ENCODE assay signal across 8 cellular contexts in the genomic region with DNA sequence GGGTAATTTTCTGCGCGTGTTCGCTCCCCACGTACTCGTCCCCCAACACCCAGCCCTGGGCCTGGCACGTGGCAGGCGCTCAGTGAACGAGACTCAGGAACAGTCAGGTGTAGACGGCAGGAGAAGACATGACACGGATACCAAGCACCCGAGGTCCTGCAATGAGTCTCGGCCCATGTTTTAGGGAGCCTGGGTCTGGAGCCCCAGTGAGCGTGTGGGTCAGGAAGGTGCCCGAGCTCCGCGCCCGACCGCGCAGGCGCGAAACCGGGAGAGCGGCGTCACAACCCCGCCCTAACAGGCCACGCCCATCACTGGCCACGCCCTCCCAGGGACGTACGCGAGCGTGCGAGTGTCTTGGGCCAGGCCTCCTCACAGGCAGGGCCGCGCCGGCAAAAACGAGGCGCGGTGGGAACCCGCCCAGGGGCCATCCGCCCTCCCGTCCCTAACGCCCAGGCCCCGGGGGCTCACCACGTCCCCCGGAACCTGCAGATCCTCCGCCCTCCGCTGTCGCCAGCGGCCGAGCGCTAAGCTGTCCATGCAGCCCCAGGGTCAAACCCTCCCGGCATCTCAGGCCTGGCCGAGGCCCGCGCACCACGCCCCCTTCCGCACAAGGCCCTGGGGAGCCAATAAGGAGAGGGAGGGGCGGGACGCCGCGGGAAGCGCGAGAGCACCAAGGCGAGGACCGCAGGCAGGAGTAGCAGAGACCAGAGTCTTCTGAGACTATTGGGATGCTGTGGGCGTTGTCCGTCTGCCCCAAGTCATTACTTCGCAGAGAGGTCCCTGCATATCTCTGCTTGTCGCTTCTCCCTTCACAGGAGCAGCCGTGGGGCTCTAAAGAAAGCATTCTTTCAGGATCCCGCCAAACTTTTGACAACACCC. TPM values are rescaled to one million over a fixed set of nuclear protein-coding genes. Genes with fewer than 3 reads are reported as not detected.
DNase-seq lines count a peak whose midpoint lies in the region; ATAC-seq, FAIRE-seq and TF ChIP-seq lines count a peak whose summit lies in the region.

A gene (minus strand): TSS at position 595 of the 879 bp plus-strand sequence. CDS start 58 bp downstream, at position 537.

- DNase-seq in NCI-H1694 (lab: John Stamatoyannopoulos, UW) (peak; percentile 64), left ventricle myocardium superior (peak; percentile 99), psoas muscle (peak; percentile 98 to 99), urothelium cell line (ENCODE audit: low spot score) (peak; percentile 90)

- H3K4me1 Mint-ChIP-seq in T-helper 1 cell treated with Interleukin-12 subunit alpha and Interleukin-12 subunit beta and Interleukin-4 antibody, amounts not matched to agents 30 μg/mL and 1 μg/mL, for 36 hours (ENCODE audit: low read depth), result peaks cover 43% of the 10 kb centered on the region

- H3K36me3 Mint-ChIP-seq in T-helper 1 cell treated with Interleukin-12 subunit alpha and Interleukin-12 subunit beta and Interleukin-4 antibody, amounts not matched to agents 30 μg/mL and 1 μg/mL, for 36 hours (ENCODE audit: low read depth), result peaks cover 8% of the 10 kb centered on the region

- H3K9me3 ChIP-seq in psoas muscle, result no peaks in the 10 kb centered on the region

- H3K27ac Mint-ChIP-seq in T-helper 1 cell treated with Interleukin-12 subunit alpha and Interleukin-12 subunit beta and Interleukin-4 antibody, amounts not matched to agents 30 μg/mL and 1 μg/mL, for 36 hours, result peak within 1 kb of the TSS; percentile 96

- peaks cover 0 to 5% of the 10 kb centered on the region in 2 donors for H3K36me3 ChIP-seq in psoas muscle (ENCODE audit: insufficient read depth in 1 of 2, low read depth in 1 of 2)

- H3K4me3 ChIP-seq in psoas muscle, result peak within 1 kb of the TSS; percentile 74

- H3K4me3 Mint-ChIP-seq in T-helper 1 cell treated with Interleukin-12 subunit alpha and Interleukin-12 subunit beta and Interleukin-4 antibody, amounts not matched to agents 30 μg/mL and 1 μg/mL, for 36 hours, result peak within 1 kb of the TSS; percentile 92

- no peak for FAIRE-seq in urothelium cell line (lab: Jason Lieb, UNC)

- H3K27me3 ChIP-seq in psoas muscle (ENCODE audit: insufficient read depth in 3 of 3, low read length in 2 of 3), result no peaks in the 10 kb centered on the region

- intact Hi-C loops in left ventricle myocardium superior (cut with micrococcal nuclease), result loop anchor here (2.0 kb wide), 1 partner anchor 26 kb away; a partner anchor contains a TSS
- intact Hi-C loops in psoas muscle (cut with DNase I), result loop anchor here (1.0 to 2.0 kb wide), 2 partner anchors 24 to 25 kb away; no protein-coding TSS in a partner anchor

- peak within 1 kb of the TSS; percentile 91 for H3K27ac ChIP-seq in angular gyrus (ENCODE audit: low read depth, low read length)
- H3K27ac ChIP-seq in psoas muscle, result peak within 1 kb of the TSS; percentile 91

- TF ChIP-seq CTCF in psoas muscle (IDR thresholded peaks at IDR 0.05), result no peak

- H3K27me3 Mint-ChIP-seq in T-helper 1 cell treated with Interleukin-12 subunit alpha and Interleukin-12 subunit beta and Interleukin-4 antibody, amounts not matched to agents 30 μg/mL and 1 μg/mL, for 36 hours (ENCODE audit: low read depth), result no peaks in the 10 kb centered on the region

- WGBS in psoas muscle, 3 donors, result 0 to 1% (median 0%) methylated on average over 64 to 71 of the region's 71 CpGs

- H3K4me1 ChIP-seq in psoas muscle, result peaks cover 24% of the 10 kb centered on the region

- ATAC-seq in GM18498 (IDR thresholded peaks at IDR 0.05; ENCODE audit: unreplicated experiment), result peak; percentile 85
- ATAC-seq in HG02885 (IDR thresholded peaks at IDR 0.05; ENCODE audit: poor library complexity, unreplicated experiment), result peak; percentile 82
- ATAC-seq in left ventricle myocardium superior, result peak; percentile 95
- ATAC-seq in psoas muscle, result peak; percentile 94 to 96 (median 96)

- H3K9me3 Mint-ChIP-seq in T-helper 1 cell treated with Interleukin-12 subunit alpha and Interleukin-12 subunit beta and Interleukin-4 antibody, amounts not matched to agents 30 μg/mL and 1 μg/mL, for 36 hours, result no peaks in the 10 kb centered on the region

RNA-seq across cellular contexts. Expression of the gene that starts here (rescaled TPM):
- total RNA-seq in left ventricle myocardium superior, result 1.3 TPM
- 1 to 10 TPM; 4.1 to 5.1 (median 4.9) TPM for total RNA-seq in psoas muscle
- polyA plus RNA-seq in psoas muscle, result 1 to 10 TPM; 3.3 to 4.9 (median 4.1) TPM

Comparison
In these comparisons a context has a peak if more than half of its experiments do, and no peak if none do; other contexts are left out.
1. Peak in every context shown above with its lines: DNase-seq, ATAC-seq, H3K4me3 ChIP-seq and H3K27ac ChIP-seq.